Comparison of ENCODE assay signal across 28 cellular contexts in the genomic region with DNA sequence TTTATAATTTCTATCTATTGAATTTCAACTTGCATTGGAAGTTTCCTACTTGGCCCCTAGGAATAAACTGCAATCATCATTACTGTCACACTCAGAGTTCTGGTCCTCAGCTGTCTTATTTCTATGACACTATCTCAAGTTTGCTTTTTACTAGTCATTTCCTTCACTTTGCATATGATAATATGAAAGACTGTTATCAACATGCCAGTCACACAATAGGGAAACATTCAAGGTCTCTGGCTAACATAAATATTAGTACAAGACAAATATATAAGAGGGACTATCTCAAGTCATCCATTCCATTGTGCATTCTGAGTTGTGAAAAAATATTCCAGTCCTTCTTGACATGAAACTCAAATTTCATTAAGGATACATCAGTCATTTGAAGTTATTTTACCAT. TPM values are rescaled to one million over a fixed set of nuclear protein-coding genes. Genes with fewer than 3 reads are reported as not detected.
"Had no signal": no experiment of that assay in that cellular context is flagged by ENCODE, and none has a peak within 500 bp of the region (broad histone marks: within the 10 kb centered on the region; RNA-seq: fewer than 3 reads in every experiment).

No MANE protein-coding gene starts in this region.

- H3K9me3 ChIP-seq: colonic mucosa, esophagus muscularis mucosa, esophagus squamous epithelium, gastrocnemius medialis, gastroesophageal sphincter, heart left ventricle, heart right ventricle had no signal

- H3K4me1 ChIP-seq: colonic mucosa, esophagus muscularis mucosa, esophagus squamous epithelium, foreskin keratinocyte, gastrocnemius medialis, gastroesophageal sphincter, heart left ventricle, heart right ventricle had no signal

- FAIRE-seq: colon, endometrium, endothelial cell of umbilical vein, frontal cortex had no signal

- H3K36me3 ChIP-seq: colonic mucosa, esophagus muscularis mucosa, esophagus squamous epithelium, gastrocnemius medialis, gastroesophageal sphincter, heart left ventricle, heart right ventricle had no signal

- DNase-seq: colonic mucosa; cortex of kidney; dermis blood vessel endothelial cell; dorsolateral prefrontal cortex; effector CD4-positive, alpha-beta T cell; effector CD8-positive, alpha-beta T cell; effector memory CD4-positive, alpha-beta T cell; effector memory CD8-positive, alpha-beta T cell; endodermal cell; esophagus squamous epithelium; foreskin fibroblast; foreskin keratinocyte; foreskin melanocyte; gastrocnemius medialis; glutamatergic neuron; head of caudate nucleus; heart left ventricle; heart right ventricle had no signal

- H3K4me3 ChIP-seq: colonic mucosa, coronary artery, dorsolateral prefrontal cortex, esophagus muscularis mucosa, esophagus squamous epithelium, gastrocnemius medialis, gastroesophageal sphincter, heart left ventricle, heart right ventricle had no signal

- H3K27me3 ChIP-seq: colonic mucosa, dorsolateral prefrontal cortex, esophagus muscularis mucosa, esophagus squamous epithelium, foreskin keratinocyte, gastrocnemius medialis, gastroesophageal sphincter, heart left ventricle had no signal

- ATAC-seq: effector memory CD8-positive, alpha-beta T cell; esophagus mucosa; foreskin keratinocyte; gastrocnemius medialis; gastroesophageal sphincter; heart left ventricle; heart right ventricle had no signal

- H3K27ac ChIP-seq: colonic mucosa, coronary artery, dorsolateral prefrontal cortex, epithelial cell of prostate, esophagus muscularis mucosa, esophagus squamous epithelium, foreskin keratinocyte, gastrocnemius medialis, gastroesophageal sphincter, heart left ventricle, heart right ventricle had no signal

RNA-seq across cellular contexts. Expression of a gene that starts 28.7 kb away (rescaled TPM):
- total RNA-seq: gastrocnemius medialis, glomerular endothelial cell had no signal
- polyA plus RNA-seq: endothelial cell of umbilical vein had no signal
